15 cellular contexts compared by ENCODE assay signal in genomic region chr14:31935406-31935805, GRCh38.
DNase-seq lines count a peak whose midpoint lies in the region; ATAC-seq, FAIRE-seq and TF ChIP-seq lines count a peak whose summit lies in the region.
"Had no signal": no experiment of that assay in that cellular context is flagged by ENCODE, and none has a peak within 500 bp of the region (broad histone marks: within the 10 kb centered on the region; RNA-seq: fewer than 3 reads in every experiment).

No MANE protein-coding gene starts in this region.

- H3K27me3 ChIP-seq in BE2C: no peaks in the 10 kb centered on the region
- no peaks in the 10 kb centered on the region for H3K27me3 ChIP-seq in colonic mucosa

- peak overlapping the region in 2 of 3 experiments; percentile 7 to 75 for H3K27ac Mint-ChIP-seq in nephron
- no peak overlapping the region for H3K27ac Mint-ChIP-seq in naive thymus-derived CD8-positive, alpha-beta T cell
- H3K27ac Mint-ChIP-seq: activated CD4-positive, alpha-beta memory T cell treated with anti-CD3 and anti-CD28 coated beads, Interleukin-2, amount 10 ng/mL, durations not matched to agents 7 days and 5 days; activated naive CD8-positive, alpha-beta T cell had no signal

- H3K36me3 ChIP-seq in BE2C: no peaks in the 10 kb centered on the region
- H3K36me3 ChIP-seq in colonic mucosa: no peaks in the 10 kb centered on the region
- H3K36me3 ChIP-seq: WERI-Rb-1 had no signal

- peaks cover 5% of the 10 kb centered on the region for H3K27me3 Mint-ChIP-seq in nephron (ENCODE audit: low read depth)
- peaks cover 0 to 4% (median 2%) of the 10 kb centered on the region in 5 donors for H3K27me3 Mint-ChIP-seq in naive thymus-derived CD8-positive, alpha-beta T cell
- H3K27me3 Mint-ChIP-seq: activated CD4-positive, alpha-beta memory T cell treated with anti-CD3 and anti-CD28 coated beads, Interleukin-2, amount 10 ng/mL, durations not matched to agents 7 days and 5 days; activated naive CD8-positive, alpha-beta T cell had no signal

- POLR2A ChIA-PET in naive thymus-derived CD8-positive, alpha-beta T cell (lab: Charles Lee): no interaction called here

- H3K4me3 ChIP-seq in BE2C (ENCODE audit: low read depth, low read length) (no peak overlapping the region), colonic mucosa (no peak overlapping the region)

- DNase-seq in BE2C (no peak), HTR-8/SVneo (ENCODE audit: insufficient read length, low spot score) (no peak), colonic mucosa (no peak), OCI-M2 (lab: John Stamatoyannopoulos, UW; ENCODE audit: unreplicated experiment) (no peak), GM13977 (ENCODE audit: low spot score) (no peak)
- no peak for DNase-seq in activated CD4-positive, alpha-beta T cell treated with anti-CD3 and anti-CD28 coated beads for 1 hour
- no peak for DNase-seq in naive thymus-derived CD8-positive, alpha-beta T cell
- DNase-seq: activated CD4-positive, alpha-beta memory T cell treated with anti-CD3 and anti-CD28 coated beads, Interleukin-2, amount 10 ng/mL, durations not matched to agents 7 days and 5 days; activated T-cell treated with anti-CD3 and anti-CD28 coated beads, Interleukin-2, amount 50 U/mL, for 48 hours; posterior cingulate gyrus; stimulated activated CD4-positive, alpha-beta T cell treated with anti-CD3 and anti-CD28 coated beads, Interleukin-4, amount 100 ng/mL, for 24 hours had no signal

- H3K4me3 Mint-ChIP-seq in nephron: no peak overlapping the region
- H3K4me3 Mint-ChIP-seq in naive thymus-derived CD8-positive, alpha-beta T cell: no peak overlapping the region
- H3K4me3 Mint-ChIP-seq: activated CD4-positive, alpha-beta memory T cell treated with anti-CD3 and anti-CD28 coated beads, Interleukin-2, amount 10 ng/mL, durations not matched to agents 7 days and 5 days; activated naive CD8-positive, alpha-beta T cell had no signal

- no peak overlapping the region for H3K9ac ChIP-seq in colonic mucosa (ENCODE audit: low read depth in 2 of 2, low read length in 2 of 2)

- in situ Hi-C loops in GM13977 (cut with MboI; ENCODE audit: low pct_unique_long_range_greater_than_20kb, low sequenced_read_pairs, unreplicated experiment): loop anchor here (25.0 kb wide), 2 partner anchors 327 to 527 kb away; no protein-coding TSS in a partner anchor

- TF ChIP-seq CTCF in BE2C (IDR thresholded peaks at IDR 0.05; ENCODE audit: low read depth, low read length) (0 out of 2 replicates have a peak, but pooled peaks have one; percentile 13), colonic mucosa (IDR thresholded peaks at IDR 0.05) (no peak), nephron (IDR thresholded peaks at IDR 0.05; ENCODE audit: unreplicated experiment in 3 of 3) (no peak), GM13977 (IDR thresholded peaks at IDR 0.05; ENCODE audit: extremely low read depth, insufficient read depth, missing control alignments) (no peak)

- H3K36me3 Mint-ChIP-seq in nephron (ENCODE audit: low read depth): no peaks in the 10 kb centered on the region
- H3K36me3 Mint-ChIP-seq in naive thymus-derived CD8-positive, alpha-beta T cell: no peaks in the 10 kb centered on the region
- H3K36me3 Mint-ChIP-seq: activated naive CD8-positive, alpha-beta T cell had no signal

- H3K9me3 ChIP-seq in BE2C: no peaks in the 10 kb centered on the region
- no peaks in the 10 kb centered on the region for H3K9me3 ChIP-seq in colonic mucosa

- peak overlapping the region; percentile 22 for H3K27ac ChIP-seq in colonic mucosa
- H3K27ac ChIP-seq: WERI-Rb-1 had no signal

- H3K4me1 ChIP-seq in BE2C (no peaks in the 10 kb centered on the region), colonic mucosa (peaks cover 6% of the 10 kb centered on the region)

- intact Hi-C loops in colonic mucosa (cut with DNase I): no loop called here

- no peak for ATAC-seq in naive thymus-derived CD8-positive, alpha-beta T cell

- peaks cover 29% of the 10 kb centered on the region for H3K4me1 Mint-ChIP-seq in nephron
- peaks cover 2 to 5% (median 3%) of the 10 kb centered on the region in 4 donors for H3K4me1 Mint-ChIP-seq in naive thymus-derived CD8-positive, alpha-beta T cell

- no peaks in the 10 kb centered on the region for H3K9me3 Mint-ChIP-seq in nephron
- H3K9me3 Mint-ChIP-seq in naive thymus-derived CD8-positive, alpha-beta T cell: no peaks in the 10 kb centered on the region
- H3K9me3 Mint-ChIP-seq: activated CD4-positive, alpha-beta memory T cell treated with anti-CD3 and anti-CD28 coated beads, Interleukin-2, amount 10 ng/mL, durations not matched to agents 7 days and 5 days had no signal

- FAIRE-seq in HTR-8/SVneo (lab: Jason Lieb, UNC): peak; percentile 58
- FAIRE-seq: bronchial epithelial cell had no signal

Comparison
In these comparisons a context has a peak if more than half of its experiments do, and no peak if none do; other contexts are left out.
1. H3K27ac Mint-ChIP-seq: peak in nephron (2 of 3); none in naive thymus-derived CD8-positive, alpha-beta T cell (0 of 10).